Comparison of ENCODE assay signal across 23 cellular contexts in the genomic region with DNA sequence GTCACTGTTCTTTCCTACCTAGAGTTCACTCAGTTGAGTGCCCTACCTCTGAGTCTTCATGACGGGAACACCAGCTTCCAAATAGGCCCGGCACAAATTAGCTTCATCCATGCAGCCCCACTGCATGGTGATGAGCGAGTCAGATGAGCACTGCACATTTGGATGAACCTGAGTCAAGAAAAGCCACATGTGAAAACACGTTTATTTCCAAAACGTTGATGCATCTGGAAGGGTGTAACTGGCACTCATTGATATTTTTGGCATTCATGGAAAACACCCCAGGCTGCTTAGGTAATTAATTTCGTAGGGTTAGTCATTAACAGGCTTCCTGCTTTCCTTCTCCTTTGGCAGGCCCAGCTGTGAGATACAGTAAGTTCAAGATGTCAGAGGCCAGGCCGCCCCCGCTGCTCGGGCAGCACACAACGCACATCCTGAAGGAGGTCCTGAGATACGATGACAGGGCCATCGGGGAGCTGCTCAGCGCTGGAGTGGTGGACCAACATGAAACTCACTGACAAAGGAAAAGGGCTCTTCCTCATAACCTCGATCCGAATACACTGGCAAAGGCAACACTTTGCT.
A peak's percentile ranks its signal among the peaks of the same experiment; 100 is the strongest.
DNase-seq lines count a peak whose midpoint lies in the region; ATAC-seq and TF ChIP-seq lines count a peak whose summit lies in the region.
"Had no signal": no experiment of that assay in that cellular context is flagged by ENCODE, and none has a peak within 500 bp of the region (broad histone marks: within the 10 kb centered on the region; RNA-seq: fewer than 3 reads in every experiment).

No MANE protein-coding gene starts in this region.

- no peak for TF ChIP-seq POLR2A in uterus (IDR thresholded peaks at IDR 0.05)

- BruUV-seq in mammary epithelial cell (replicated peaks; lab: Mats Ljungman, UMichigan): no TSS peak

- dilution Hi-C loops in mammary epithelial cell (cut with HindIII; ENCODE audit: low sequenced_read_pairs): no loop called here

- no peaks in the 10 kb centered on the region for H3K27me3 ChIP-seq in mammary epithelial cell (ENCODE audit: insufficient read depth, low read length)
- no peaks in the 10 kb centered on the region for H3K27me3 ChIP-seq in foreskin keratinocyte
- H3K27me3 ChIP-seq in hepatocyte: no peaks in the 10 kb centered on the region
- no peaks in the 10 kb centered on the region for H3K27me3 ChIP-seq in uterus

- H3K4me2 ChIP-seq in mammary epithelial cell (ENCODE audit: insufficient read depth, low read depth, low read length) (peak overlapping the region; percentile 43), hepatocyte (no peak overlapping the region)
- H3K4me2 ChIP-seq: SK-N-SH had no signal

- peaks cover 55% of the 10 kb centered on the region for H3K79me2 ChIP-seq in mammary epithelial cell (ENCODE audit: insufficient read depth, low read length)
- H3K79me2 ChIP-seq in hepatocyte: no peaks in the 10 kb centered on the region

- H3K27ac ChIP-seq in mammary epithelial cell (ENCODE audit: insufficient read depth, low read depth, low read length): peak overlapping the region; percentile 70
- H3K27ac ChIP-seq in foreskin keratinocyte: peak overlapping the region; percentile 89
- no peak overlapping the region for H3K27ac ChIP-seq in hepatocyte
- no peak overlapping the region for H3K27ac ChIP-seq in uterus

- intact Hi-C loops in Right ventricle myocardium inferior (cut with DNase I) (no loop called here), cardiac septum (cut with DNase I) (no loop called here), mammary epithelial cell (cut with micrococcal nuclease) (no loop called here), uterus (cut with DNase I; ENCODE audit: low total_unique reads) (no loop called here)

- CTCF ChIA-PET in mammary epithelial cell (lab: Charles Lee; ENCODE audit: low non-redundant PET): no interaction called here

- 41% methylated on average over 12 of the region's 15 CpGs for WGBS in mammary epithelial cell (ENCODE audit: low coverage, missing lambda C conversion rate)
- 84% methylated on average over 15 of the region's 15 CpGs for WGBS in hepatocyte (ENCODE audit: low lambda C conversion rate, missing lambda C conversion rate)

- peak overlapping the region; percentile 27 for H2AFZ ChIP-seq in mammary epithelial cell (ENCODE audit: low read depth, low read length)
- H2AFZ ChIP-seq in hepatocyte: no peak overlapping the region

- H3K9me3 ChIP-seq in mammary epithelial cell (replicated peaks; ENCODE audit: insufficient read depth, low read length) (no peaks in the 10 kb centered on the region), hepatocyte (ENCODE audit: low read depth) (no peaks in the 10 kb centered on the region), uterus (no peaks in the 10 kb centered on the region)
- H3K9me3 ChIP-seq: SK-N-SH had no signal

- no peak overlapping the region for H3K4me3 ChIP-seq in mammary epithelial cell (replicated peaks in 1 of 3; ENCODE audit: insufficient read depth in 1 of 3, low read depth in 2 of 3, low read length in 3 of 3)
- no peak overlapping the region for H3K4me3 ChIP-seq in hepatocyte
- H3K4me3 ChIP-seq in uterus: no peak overlapping the region
- H3K4me3 ChIP-seq in foreskin fibroblast (ENCODE audit: low read depth in 1 of 2, low read length in 2 of 2): no peak overlapping the region
- H3K4me3 ChIP-seq: K562 had no signal

- no peak overlapping the region for H3K9ac ChIP-seq in mammary epithelial cell (ENCODE audit: insufficient read depth, low read length)
- H3K9ac ChIP-seq: SK-N-SH had no signal

- TF ChIP-seq CTCF in mammary epithelial cell (conservative IDR thresholded peaks at IDR 0.05 in 1 of 2, IDR thresholded peaks at IDR 0.05 in 1 of 2; ENCODE audit: extremely low read depth in 1 of 2, insufficient read depth in 1 of 2, low read depth in 1 of 2, low read length in 2 of 2) (no peak), foreskin keratinocyte (conservative IDR thresholded peaks at IDR 0.05) (no peak), hepatocyte (IDR thresholded peaks at IDR 0.05; ENCODE audit: poor library complexity) (no peak), uterus (IDR thresholded peaks at IDR 0.05) (no peak), foreskin fibroblast (IDR thresholded peaks at IDR 0.05; ENCODE audit: low read depth, low read length) (no peak)

- peaks cover 19% of the 10 kb centered on the region for H3K4me1 ChIP-seq in mammary epithelial cell (ENCODE audit: insufficient read depth, low read length)
- peaks cover 12% of the 10 kb centered on the region for H3K4me1 ChIP-seq in foreskin keratinocyte
- H3K4me1 ChIP-seq in hepatocyte (ENCODE audit: insufficient read depth): no peaks in the 10 kb centered on the region
- no peaks in the 10 kb centered on the region for H3K4me1 ChIP-seq in uterus

- H4K20me1 ChIP-seq in mammary epithelial cell (ENCODE audit: insufficient read depth, low read length) (no peaks in the 10 kb centered on the region), hepatocyte (ENCODE audit: insufficient read depth, poor library complexity, severe bottlenecking) (no peaks in the 10 kb centered on the region)

- in situ Hi-C loops in mammary epithelial cell (cut with MboI; ENCODE audit: low sequenced_read_pairs in 2 of 2): no loop called here

- peak; percentile 53 for DNase-seq in Right ventricle myocardium inferior (ENCODE audit: missing footprints)
- no peak for DNase-seq in cardiac septum (ENCODE audit: low spot score)
- peak; percentile 85 for DNase-seq in mammary epithelial cell
- peak; percentile 96 to 97 for DNase-seq in foreskin keratinocyte
- peak; percentile 36 for DNase-seq in renal cortical epithelial cell (ENCODE audit: low read depth)
- DNase-seq in hepatocyte (ENCODE audit: low spot score): no peak
- DNase-seq in uterus: no peak
- DNase-seq in foreskin fibroblast: no peak
- DNase-seq: 8988T, ACHN, Calu3, DND-41, Kasumi-1, MV-4-11, NCI-H1105, NCI-H1436 treated with DMSO at 0.1 percent for 48 hours, NCI-H187 treated with DMSO at 0.1 percent for 48 hours, NCI-H524, PC-3, RPMI8226, SIG-M5, SK-N-SH had no signal

- peaks cover 8% of the 10 kb centered on the region for H3K36me3 ChIP-seq in mammary epithelial cell (ENCODE audit: insufficient read depth, low read length)
- H3K36me3 ChIP-seq in hepatocyte (replicated peaks; ENCODE audit: insufficient read depth, low read depth): no peaks in the 10 kb centered on the region
- H3K36me3 ChIP-seq in uterus: no peaks in the 10 kb centered on the region

- ATAC-seq in Right ventricle myocardium inferior (no peak), foreskin keratinocyte (peak; percentile 93)
- ATAC-seq: K562, PC-3 had no signal

- H3K9me2 ChIP-seq in hepatocyte (replicated peaks; ENCODE audit: insufficient read depth): no peaks in the 10 kb centered on the region

Comparison
In these comparisons a context has a peak if more than half of its experiments do, and no peak if none do; other contexts are left out.
1. DNase-seq: peak in Right ventricle myocardium inferior (single experiment), mammary epithelial cell (single experiment), foreskin keratinocyte (2 of 2) and renal cortical epithelial cell (single experiment); none in cardiac septum (single experiment), hepatocyte (single experiment), uterus (0 of 2) and foreskin fibroblast (0 of 2).
2. H3K27ac ChIP-seq: peak in mammary epithelial cell (single experiment) and foreskin keratinocyte (single experiment); none in hepatocyte (single experiment) and uterus (0 of 2).